In genomic region chr12:47387991-47388390, GRCh38 we compare ENCODE assay signal across 23 cellular contexts.
DNase-seq lines count a peak whose midpoint lies in the region; ATAC-seq lines count a peak whose summit lies in the region.
"Had no signal": no experiment of that assay in that cellular context is flagged by ENCODE, and none has a peak within 500 bp of the region (broad histone marks: within the 10 kb centered on the region; RNA-seq: fewer than 3 reads in every experiment).

No MANE protein-coding gene starts in this region.

- no peak overlapping the region for H3K4me3 Mint-ChIP-seq in activated CD4-positive, alpha-beta T cell treated with anti-CD3 and anti-CD28 coated beads for 36 hours
- H3K4me3 Mint-ChIP-seq in activated T-helper 1 cell treated with anti-CD3 and anti-CD28 coated beads, Interleukin-12 subunit alpha, Interleukin-12 subunit beta, Interleukin-2, Interleukin-4 antibody, amounts not matched to agents 30 ng/mL and 10 ng/mL and 1 ng/mL, durations not matched to agents 14 hours and 24 hours and 36 hours = no peak overlapping the region
- H3K4me3 Mint-ChIP-seq in immature natural killer cell = peak overlapping the region in 4 of 5 donors; percentile 47 to 71 (median 64)
- H3K4me3 Mint-ChIP-seq: CD4-positive, alpha-beta T cell; dendritic cell treated with granulocyte-macrophage colony-stimulating factor and Interleukin-4, amounts not matched to agents 40 ng/mL and 50 ng/mL, for 4 days had no signal

- peaks cover 11% of the 10 kb centered on the region for H3K9me3 Mint-ChIP-seq in activated CD4-positive, alpha-beta T cell treated with anti-CD3 and anti-CD28 coated beads for 36 hours (ENCODE audit: low read depth)
- H3K9me3 Mint-ChIP-seq in activated T-helper 1 cell treated with anti-CD3 and anti-CD28 coated beads, Interleukin-12 subunit alpha, Interleukin-12 subunit beta, Interleukin-2, Interleukin-4 antibody, amounts not matched to agents 30 ng/mL and 10 ng/mL and 1 ng/mL, durations not matched to agents 14 hours and 24 hours and 36 hours = peaks cover 16% of the 10 kb centered on the region
- H3K9me3 Mint-ChIP-seq in immature natural killer cell = no peaks in the 10 kb centered on the region
- H3K9me3 Mint-ChIP-seq: CD4-positive, alpha-beta T cell; dendritic cell treated with granulocyte-macrophage colony-stimulating factor and Interleukin-4, amounts not matched to agents 40 ng/mL and 50 ng/mL, for 4 days had no signal

- POLR2A ChIA-PET in activated CD4-positive, alpha-beta T cell treated with anti-CD3 and anti-CD28 coated beads for 36 hours (lab: Charles Lee) = interaction anchor here (1.3 kb wide), 1 partner anchor 27 kb away, joined by 3 read pairs; no protein-coding TSS in a partner anchor

- CTCF ChIA-PET in activated CD4-positive, alpha-beta T cell treated with anti-CD3 and anti-CD28 coated beads for 36 hours (lab: Charles Lee) = interaction anchor here (0.5 to 2.9 kb wide), 6 partner anchors 10 to 274 kb away, joined by 3 to 10 read pairs (median 3); no protein-coding TSS in a partner anchor

- H3K36me3 Mint-ChIP-seq in activated CD4-positive, alpha-beta T cell treated with anti-CD3 and anti-CD28 coated beads for 36 hours (ENCODE audit: low read depth) = peaks cover 36% of the 10 kb centered on the region
- H3K36me3 Mint-ChIP-seq in activated T-helper 1 cell treated with anti-CD3 and anti-CD28 coated beads, Interleukin-12 subunit alpha, Interleukin-12 subunit beta, Interleukin-2, Interleukin-4 antibody, amounts not matched to agents 30 ng/mL and 10 ng/mL and 1 ng/mL, durations not matched to agents 14 hours and 24 hours and 36 hours (ENCODE audit: low read depth) = peaks cover 17% of the 10 kb centered on the region
- no peaks in the 10 kb centered on the region for H3K36me3 Mint-ChIP-seq in immature natural killer cell

- H3K4me1 Mint-ChIP-seq in activated CD4-positive, alpha-beta T cell treated with anti-CD3 and anti-CD28 coated beads for 36 hours = peaks cover 85% of the 10 kb centered on the region
- peaks cover 77% of the 10 kb centered on the region for H3K4me1 Mint-ChIP-seq in activated T-helper 1 cell treated with anti-CD3 and anti-CD28 coated beads, Interleukin-12 subunit alpha, Interleukin-12 subunit beta, Interleukin-2, Interleukin-4 antibody, amounts not matched to agents 30 ng/mL and 10 ng/mL and 1 ng/mL, durations not matched to agents 14 hours and 24 hours and 36 hours (ENCODE audit: low read depth)
- H3K4me1 Mint-ChIP-seq in immature natural killer cell = peaks cover 46 to 55% of the 10 kb centered on the region in 2 donors

- intact Hi-C loops in activated CD4-positive, alpha-beta T cell treated with anti-CD3 and anti-CD28 coated beads for 36 hours (cut with DNase I, micrococcal nuclease) = no loop called here
- intact Hi-C loops in activated T-helper 1 cell treated with anti-CD3 and anti-CD28 coated beads, Interleukin-12 subunit alpha, Interleukin-12 subunit beta, Interleukin-2, Interleukin-4 antibody, amounts not matched to agents 30 ng/mL and 10 ng/mL and 1 ng/mL, durations not matched to agents 14 hours and 24 hours and 36 hours (cut with micrococcal nuclease) = no loop called here

- DNase-seq in activated CD4-positive, alpha-beta T cell treated with anti-CD3 and anti-CD28 coated beads for 36 hours = no peak
- no peak for DNase-seq in activated CD4-positive, alpha-beta T cell treated with anti-CD3 and anti-CD28 coated beads for 48 hours
- DNase-seq in AG08395 (ENCODE audit: low spot score) (peak; percentile 37), immature natural killer cell (peak in 2 of 3 donors; percentile 34 to 38), dermis blood vessel endothelial cell (no peak), globus pallidus (ENCODE audit: low spot score) (no peak), SHP77 (lab: John Stamatoyannopoulos, UW) (no peak)
- DNase-seq in activated T-helper 1 cell treated with anti-CD3 and anti-CD28 coated beads, Interleukin-12 subunit alpha, Interleukin-12 subunit beta, Interleukin-2, Interleukin-4 antibody, amounts not matched to agents 30 ng/mL and 10 ng/mL and 1 ng/mL, durations not matched to agents 14 hours and 24 hours and 36 hours (ENCODE audit: low spot score) = no peak
- DNase-seq: activated CD4-positive, alpha-beta T cell treated with anti-CD3 and anti-CD28 coated beads for 4 hours; CD4-positive, alpha-beta T cell; central memory CD4-positive, alpha-beta T cell; DMS153; esophagus squamous epithelium; hippocampal formation; NCI-H1417 treated with DMSO at 0.1 percent for 48 hours; SK-N-SH; stimulated activated CD4-positive, alpha-beta T cell treated with anti-CD3 and anti-CD28 coated beads, Interleukin-12 subunit alpha, Interleukin-12 subunit beta, amount 100 ng/mL, for 4 hours; stimulated activated CD4-positive, alpha-beta T cell treated with anti-CD3 and anti-CD28 coated beads, Interleukin-4, amount 100 ng/mL, for 1 hour; stimulated activated naive CD4-positive, alpha-beta T cell; T-helper 2 cell had no signal

- no peak for ATAC-seq in activated CD4-positive, alpha-beta T cell treated with anti-CD3 and anti-CD28 coated beads for 36 hours
- ATAC-seq: gastroesophageal sphincter, sciatic nerve had no signal

- peak overlapping the region; percentile 94 for H3K27ac Mint-ChIP-seq in activated CD4-positive, alpha-beta T cell treated with anti-CD3 and anti-CD28 coated beads for 36 hours
- H3K27ac Mint-ChIP-seq in activated T-helper 1 cell treated with anti-CD3 and anti-CD28 coated beads, Interleukin-12 subunit alpha, Interleukin-12 subunit beta, Interleukin-2, Interleukin-4 antibody, amounts not matched to agents 30 ng/mL and 10 ng/mL and 1 ng/mL, durations not matched to agents 14 hours and 24 hours and 36 hours = peak overlapping the region; percentile 92
- H3K27ac Mint-ChIP-seq in immature natural killer cell = peak overlapping the region; percentile 89 to 97 (median 93)
- H3K27ac Mint-ChIP-seq: CD4-positive, alpha-beta T cell; dendritic cell treated with granulocyte-macrophage colony-stimulating factor and Interleukin-4, amounts not matched to agents 40 ng/mL and 50 ng/mL, for 4 days had no signal

- H3K27me3 Mint-ChIP-seq in activated CD4-positive, alpha-beta T cell treated with anti-CD3 and anti-CD28 coated beads for 36 hours = no peaks in the 10 kb centered on the region
- no peaks in the 10 kb centered on the region for H3K27me3 Mint-ChIP-seq in activated T-helper 1 cell treated with anti-CD3 and anti-CD28 coated beads, Interleukin-12 subunit alpha, Interleukin-12 subunit beta, Interleukin-2, Interleukin-4 antibody, amounts not matched to agents 30 ng/mL and 10 ng/mL and 1 ng/mL, durations not matched to agents 14 hours and 24 hours and 36 hours (ENCODE audit: insufficient read depth)
- peaks cover 0 to 5% (median 2%) of the 10 kb centered on the region in 3 donors for H3K27me3 Mint-ChIP-seq in immature natural killer cell (ENCODE audit: low read depth in 3 of 3)
- H3K27me3 Mint-ChIP-seq: CD4-positive, alpha-beta T cell had no signal

Comparison
In these comparisons a context has a peak if more than half of its experiments do, and no peak if none do; other contexts are left out.
1. DNase-seq: peak in AG08395 (single experiment) and immature natural killer cell (2 of 3); none in activated CD4-positive, alpha-beta T cell treated with anti-CD3 and anti-CD28 coated beads for 36 hours (single experiment), activated CD4-positive, alpha-beta T cell treated with anti-CD3 and anti-CD28 coated beads for 48 hours (single experiment), activated T-helper 1 cell treated with anti-CD3 and anti-CD28 coated beads, Interleukin-12 subunit alpha, Interleukin-12 subunit beta, Interleukin-2, Interleukin-4 antibody, amounts not matched to agents 30 ng/mL and 10 ng/mL and 1 ng/mL, durations not matched to agents 14 hours and 24 hours and 36 hours (single experiment), dermis blood vessel endothelial cell (single experiment), globus pallidus (single experiment) and SHP77 (0 of 2).
2. H3K4me3 Mint-ChIP-seq: peak in immature natural killer cell (4 of 5); none in activated CD4-positive, alpha-beta T cell treated with anti-CD3 and anti-CD28 coated beads for 36 hours (single experiment) and activated T-helper 1 cell treated with anti-CD3 and anti-CD28 coated beads, Interleukin-12 subunit alpha, Interleukin-12 subunit beta, Interleukin-2, Interleukin-4 antibody, amounts not matched to agents 30 ng/mL and 10 ng/mL and 1 ng/mL, durations not matched to agents 14 hours and 24 hours and 36 hours (single experiment).
3. Peak in every context shown above with its lines, with median percentiles within 50 percentile points of each other: H3K27ac Mint-ChIP-seq.